19 cellular contexts compared by ENCODE assay signal in genomic region chr5:71651554-71651953, GRCh38.
DNase-seq lines count a peak whose midpoint lies in the region; ATAC-seq and TF ChIP-seq lines count a peak whose summit lies in the region.
"Had no signal": no experiment of that assay in that cellular context is flagged by ENCODE, and none has a peak within 500 bp of the region (broad histone marks: within the 10 kb centered on the region; RNA-seq: fewer than 3 reads in every experiment).

No MANE protein-coding gene starts in this region.

- in situ Hi-C loops in GM13976 (cut with MboI; ENCODE audit: low sequenced_read_pairs, unreplicated experiment), result no loop called here

- no peaks in the 10 kb centered on the region for H3K27me3 Mint-ChIP-seq in osteocyte (ENCODE audit: unreplicated experiment)

- H3K9me3 Mint-ChIP-seq in osteocyte (ENCODE audit: unreplicated experiment), result no peaks in the 10 kb centered on the region
- H3K9me3 Mint-ChIP-seq: activated T-helper 1 cell treated with anti-CD3 and anti-CD28 coated beads, Interleukin-12 subunit alpha, Interleukin-12 subunit beta, Interleukin-2, Interleukin-4 antibody, amounts not matched to agents 30 ng/mL and 10 ng/mL and 1 ng/mL, durations not matched to agents 14 hours and 24 hours and 36 hours; HFFc6 had no signal

- DNase-seq in GM13976 (ENCODE audit: low spot score) (peak; percentile 36), osteocyte (ENCODE audit: extremely low spot score, unreplicated experiment) (no peak), NCI-H146 treated with DMSO at 0.1 percent for 48 hours (lab: John Stamatoyannopoulos, UW; ENCODE audit: unreplicated experiment) (no peak), DMS153 (lab: John Stamatoyannopoulos, UW) (no peak), sciatic nerve (ENCODE audit: low spot score) (no peak)
- peak; percentile 56 for DNase-seq in activated naive CD4-positive, alpha-beta T cell treated with anti-CD3 and anti-CD28 coated beads, Interleukin-2, amount 50 U/mL, for 16 hours
- DNase-seq in stimulated activated CD4-positive, alpha-beta T cell treated with anti-CD3 and anti-CD28 coated beads, Interleukin-1b, Interleukin-23, amount 100 ng/mL, for 48 hours, result peak; percentile 52
- DNase-seq: HFFc6, islet precursor cell, mesendoderm, NCI-H2029, NCI-H510A treated with DMSO at 0.1 percent for 48 hours, substantia nigra, T1000 had no signal

- intact Hi-C loops in sciatic nerve (cut with DNase I), result no loop called here

- peak overlapping the region; percentile 100 for H3K27ac ChIP-seq in 22Rv1
- H3K27ac ChIP-seq: esophagus muscularis mucosa, SJSA1 had no signal

- ATAC-seq in sciatic nerve, result no peak
- ATAC-seq: HepG2 had no signal

- no peaks in the 10 kb centered on the region for H3K4me1 Mint-ChIP-seq in osteocyte (ENCODE audit: unreplicated experiment)

- no peak overlapping the region for H3K27ac Mint-ChIP-seq in osteocyte (ENCODE audit: unreplicated experiment)
- H3K27ac Mint-ChIP-seq: activated T-helper 1 cell treated with anti-CD3 and anti-CD28 coated beads, Interleukin-12 subunit alpha, Interleukin-12 subunit beta, Interleukin-2, Interleukin-4 antibody, amounts not matched to agents 30 ng/mL and 10 ng/mL and 1 ng/mL, durations not matched to agents 14 hours and 24 hours and 36 hours; HFFc6 had no signal

- no peak overlapping the region for H3K4me3 Mint-ChIP-seq in osteocyte (ENCODE audit: unreplicated experiment)
- H3K4me3 Mint-ChIP-seq: activated T-helper 1 cell treated with anti-CD3 and anti-CD28 coated beads, Interleukin-12 subunit alpha, Interleukin-12 subunit beta, Interleukin-2, Interleukin-4 antibody, amounts not matched to agents 30 ng/mL and 10 ng/mL and 1 ng/mL, durations not matched to agents 14 hours and 24 hours and 36 hours; HFFc6 had no signal

- H3K36me3 Mint-ChIP-seq in osteocyte (ENCODE audit: unreplicated experiment), result peaks cover 51% of the 10 kb centered on the region

- no peak for TF ChIP-seq CTCF in 22Rv1 (IDR thresholded peaks at IDR 0.05)
- TF ChIP-seq CTCF in GM13976 (IDR thresholded peaks at IDR 0.05; ENCODE audit: borderline replicate concordance, control extremely low read depth, extremely low read depth, insufficient read depth, missing control alignments), result no peak
- no peak for TF ChIP-seq CTCF in osteocyte (IDR thresholded peaks at IDR 0.05)

Comparison
In these comparisons a context has a peak if more than half of its experiments do, and no peak if none do; other contexts are left out.
1. DNase-seq: peak in GM13976 (single experiment), activated naive CD4-positive, alpha-beta T cell treated with anti-CD3 and anti-CD28 coated beads, Interleukin-2, amount 50 U/mL, for 16 hours (single experiment) and stimulated activated CD4-positive, alpha-beta T cell treated with anti-CD3 and anti-CD28 coated beads, Interleukin-1b, Interleukin-23, amount 100 ng/mL, for 48 hours (single experiment); none in osteocyte (single experiment), NCI-H146 treated with DMSO at 0.1 percent for 48 hours (single experiment), DMS153 (single experiment) and sciatic nerve (single experiment).